Comparison of ENCODE assay signal across 19 cellular contexts in the genomic region with DNA sequence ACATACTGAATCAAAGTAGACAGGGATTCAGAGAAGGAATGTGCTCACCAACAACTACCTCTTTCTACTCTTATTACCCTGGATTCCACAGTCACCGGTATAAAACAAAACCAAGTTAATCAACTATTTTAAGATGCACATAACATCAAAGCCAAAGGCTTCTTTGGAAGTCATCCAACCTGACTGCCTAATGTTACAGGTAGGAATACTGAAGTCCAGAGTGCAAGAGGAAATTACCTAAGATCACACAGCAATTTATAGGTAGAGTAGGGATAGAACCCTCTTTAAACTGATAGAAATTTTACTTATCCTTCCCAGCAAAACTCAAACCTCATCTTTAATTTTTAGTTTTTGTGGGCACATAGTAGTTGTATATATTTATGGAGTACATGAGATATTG.
"Had no signal": no experiment of that assay in that cellular context is flagged by ENCODE, and none has a peak within 500 bp of the region (broad histone marks: within the 10 kb centered on the region; RNA-seq: fewer than 3 reads in every experiment).

No MANE protein-coding gene starts in this region.

- H3K27me3 Mint-ChIP-seq: naive thymus-derived CD8-positive, alpha-beta T cell; stimulated activated naive B cell treated with anti-CD40 and anti-IgM and Interleukin-4, amounts not matched to agents 10 μg/mL and 1 μg/mL and 100 μg/mL, for 72 hours had no signal

- H3K9me3 Mint-ChIP-seq: immature natural killer cell; naive thymus-derived CD8-positive, alpha-beta T cell; stimulated activated naive B cell treated with anti-CD40 and anti-IgM and Interleukin-4, amounts not matched to agents 10 μg/mL and 1 μg/mL and 100 μg/mL, for 72 hours had no signal

- DNase-seq: central memory CD4-positive, alpha-beta T cell; cortex of kidney; effector memory CD4-positive, alpha-beta T cell; gastrocnemius medialis; heart right ventricle; immature natural killer cell; left cardiac atrium; mammary epithelial cell; naive thymus-derived CD8-positive, alpha-beta T cell; retina; stimulated activated CD4-positive, alpha-beta T cell treated with anti-CD3 and anti-CD28 coated beads, Interleukin-2, amount 100 ng/mL, for 24 hours; stimulated activated CD4-positive, alpha-beta T cell treated with anti-CD3 and anti-CD28 coated beads, Interleukin-4, amount 100 ng/mL, for 4 hours; stimulated activated naive B cell treated with anti-CD40 and anti-IgM and Interleukin-4, amounts not matched to agents 10 μg/mL and 1 μg/mL and 100 μg/mL, for 72 hours; stomach; substantia nigra; trophoblast cell had no signal

- H3K9me3 ChIP-seq: esophagus muscularis mucosa, gastrocnemius medialis, heart right ventricle, stomach, thoracic aorta had no signal

- H3K4me1 Mint-ChIP-seq: immature natural killer cell had no signal

- H3K27ac Mint-ChIP-seq: immature natural killer cell; naive thymus-derived CD8-positive, alpha-beta T cell; stimulated activated naive B cell treated with anti-CD40 and anti-IgM and Interleukin-4, amounts not matched to agents 10 μg/mL and 1 μg/mL and 100 μg/mL, for 72 hours had no signal

- ATAC-seq: gastrocnemius medialis; heart right ventricle; left cardiac atrium; naive thymus-derived CD8-positive, alpha-beta T cell; sciatic nerve; stimulated activated naive B cell treated with anti-CD40 and anti-IgM and Interleukin-4, amounts not matched to agents 10 μg/mL and 1 μg/mL and 100 μg/mL, for 72 hours had no signal

- H3K36me3 ChIP-seq: esophagus muscularis mucosa, gastrocnemius medialis, heart right ventricle, stomach, thoracic aorta had no signal

- H3K4me3 ChIP-seq: esophagus muscularis mucosa, gastrocnemius medialis, heart right ventricle, stomach, thoracic aorta had no signal

- H3K27me3 ChIP-seq: esophagus muscularis mucosa, gastrocnemius medialis, heart right ventricle, stomach had no signal

- H3K27ac ChIP-seq: esophagus muscularis mucosa, heart right ventricle, stomach, thoracic aorta had no signal

- H3K4me3 Mint-ChIP-seq: immature natural killer cell; naive thymus-derived CD8-positive, alpha-beta T cell; stimulated activated naive B cell treated with anti-CD40 and anti-IgM and Interleukin-4, amounts not matched to agents 10 μg/mL and 1 μg/mL and 100 μg/mL, for 72 hours had no signal
